Comparison of ENCODE assay signal across 2 cellular contexts in the genomic region with DNA sequence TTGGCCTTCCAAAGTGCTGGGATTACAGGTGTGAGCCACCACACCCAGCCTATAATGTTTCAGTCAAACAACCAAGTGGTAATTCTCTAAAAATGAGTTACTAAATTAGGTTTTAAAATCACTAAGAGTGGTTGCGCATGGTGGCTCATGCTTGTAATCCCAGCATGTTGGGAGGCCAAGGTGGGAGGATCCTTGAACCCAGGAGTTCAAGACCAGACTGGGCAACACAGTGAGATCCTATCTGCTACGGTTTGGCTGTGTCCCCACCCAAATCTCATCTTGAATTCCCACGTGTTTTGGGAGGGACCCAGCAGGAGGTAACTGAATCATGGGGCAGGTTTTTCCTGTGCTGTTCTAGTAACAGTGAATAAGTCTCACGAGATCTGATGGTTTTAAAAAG.
TF ChIP-seq lines count a peak whose summit lies in the region.

No MANE protein-coding gene starts in this region.

TF ChIP-seq in HEK293, 187 proteins besides CTCF, POLR2A, EP300 and RAD21:
- TF ChIP-seq PRDM1 (tag by site-specific recombination; IDR thresholded peaks at IDR 0.05), result no peak
- no peak for TF ChIP-seq ZBTB49 (tag by site-specific recombination; IDR thresholded peaks at IDR 0.05; ENCODE audit: low read depth)
- TF ChIP-seq ZNF121 (tag by site-specific recombination; IDR thresholded peaks at IDR 0.05), result peak; percentile 87
- TF ChIP-seq, protein P1, sequence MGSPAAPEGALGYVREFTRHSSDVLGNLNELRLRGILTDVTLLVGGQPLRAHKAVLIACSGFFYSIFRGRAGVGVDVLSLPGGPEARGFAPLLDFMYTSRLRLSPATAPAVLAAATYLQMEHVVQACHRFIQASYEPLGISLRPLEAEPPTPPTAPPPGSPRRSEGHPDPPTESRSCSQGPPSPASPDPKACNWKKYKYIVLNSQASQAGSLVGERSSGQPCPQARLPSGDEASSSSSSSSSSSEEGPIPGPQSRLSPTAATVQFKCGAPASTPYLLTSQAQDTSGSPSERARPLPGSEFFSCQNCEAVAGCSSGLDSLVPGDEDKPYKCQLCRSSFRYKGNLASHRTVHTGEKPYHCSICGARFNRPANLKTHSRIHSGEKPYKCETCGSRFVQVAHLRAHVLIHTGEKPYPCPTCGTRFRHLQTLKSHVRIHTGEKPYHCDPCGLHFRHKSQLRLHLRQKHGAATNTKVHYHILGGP (tag by site-specific recombination; IDR thresholded peaks at IDR 0.05), result no peak
- no peak for TF ChIP-seq ZNF548 (tag by site-specific recombination; IDR thresholded peaks at IDR 0.05)
- TF ChIP-seq, protein P2, sequence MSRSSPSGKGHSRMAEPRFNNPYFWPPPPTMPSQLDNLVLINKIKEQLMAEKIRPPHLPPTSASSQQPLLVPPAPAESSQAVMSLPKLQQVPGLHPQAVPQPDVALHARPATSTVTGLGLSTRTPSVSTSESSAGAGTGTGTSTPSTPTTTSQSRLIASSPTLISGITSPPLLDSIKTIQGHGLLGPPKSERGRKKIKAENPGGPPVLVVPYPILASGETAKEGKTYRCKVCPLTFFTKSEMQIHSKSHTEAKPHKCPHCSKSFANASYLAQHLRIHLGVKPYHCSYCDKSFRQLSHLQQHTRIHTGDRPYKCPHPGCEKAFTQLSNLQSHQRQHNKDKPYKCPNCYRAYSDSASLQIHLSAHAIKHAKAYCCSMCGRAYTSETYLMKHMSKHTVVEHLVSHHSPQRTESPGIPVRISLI (tag by site-specific recombination; IDR thresholded peaks at IDR 0.05), result no peak
TF ChIP-seq in HEK293: peak in this region for 1.

TF ChIP-seq in K562, 482 proteins besides CTCF, POLR2A, EP300 and RAD21:
- no peak for TF ChIP-seq POLR3G (IDR thresholded peaks at IDR 0.05; ENCODE audit: extremely low read depth, insufficient read length, insufficient replicate concordance)
- TF ChIP-seq, protein P3, sequence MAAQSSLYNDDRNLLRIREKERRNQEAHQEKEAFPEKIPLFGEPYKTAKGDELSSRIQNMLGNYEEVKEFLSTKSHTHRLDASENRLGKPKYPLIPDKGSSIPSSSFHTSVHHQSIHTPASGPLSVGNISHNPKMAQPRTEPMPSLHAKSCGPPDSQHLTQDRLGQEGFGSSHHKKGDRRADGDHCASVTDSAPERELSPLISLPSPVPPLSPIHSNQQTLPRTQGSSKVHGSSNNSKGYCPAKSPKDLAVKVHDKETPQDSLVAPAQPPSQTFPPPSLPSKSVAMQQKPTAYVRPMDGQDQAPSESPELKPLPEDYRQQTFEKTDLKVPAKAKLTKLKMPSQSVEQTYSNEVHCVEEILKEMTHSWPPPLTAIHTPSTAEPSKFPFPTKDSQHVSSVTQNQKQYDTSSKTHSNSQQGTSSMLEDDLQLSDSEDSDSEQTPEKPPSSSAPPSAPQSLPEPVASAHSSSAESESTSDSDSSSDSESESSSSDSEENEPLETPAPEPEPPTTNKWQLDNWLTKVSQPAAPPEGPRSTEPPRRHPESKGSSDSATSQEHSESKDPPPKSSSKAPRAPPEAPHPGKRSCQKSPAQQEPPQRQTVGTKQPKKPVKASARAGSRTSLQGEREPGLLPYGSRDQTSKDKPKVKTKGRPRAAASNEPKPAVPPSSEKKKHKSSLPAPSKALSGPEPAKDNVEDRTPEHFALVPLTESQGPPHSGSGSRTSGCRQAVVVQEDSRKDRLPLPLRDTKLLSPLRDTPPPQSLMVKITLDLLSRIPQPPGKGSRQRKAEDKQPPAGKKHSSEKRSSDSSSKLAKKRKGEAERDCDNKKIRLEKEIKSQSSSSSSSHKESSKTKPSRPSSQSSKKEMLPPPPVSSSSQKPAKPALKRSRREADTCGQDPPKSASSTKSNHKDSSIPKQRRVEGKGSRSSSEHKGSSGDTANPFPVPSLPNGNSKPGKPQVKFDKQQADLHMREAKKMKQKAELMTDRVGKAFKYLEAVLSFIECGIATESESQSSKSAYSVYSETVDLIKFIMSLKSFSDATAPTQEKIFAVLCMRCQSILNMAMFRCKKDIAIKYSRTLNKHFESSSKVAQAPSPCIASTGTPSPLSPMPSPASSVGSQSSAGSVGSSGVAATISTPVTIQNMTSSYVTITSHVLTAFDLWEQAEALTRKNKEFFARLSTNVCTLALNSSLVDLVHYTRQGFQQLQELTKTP (IDR thresholded peaks at IDR 0.05; ENCODE audit: low read depth in 1 of 2, partially characterized antibody in 2 of 2), result no peak
- peak; percentile 96 for TF ChIP-seq ZNF121 (CRISPR knock-in tag; conservative IDR thresholded peaks at IDR 0.05)
- TF ChIP-seq SNIP1 (IDR thresholded peaks at IDR 0.05; ENCODE audit: low read depth), result no peak
